Comparison of ENCODE assay signal across 8 cellular contexts in the genomic region with DNA sequence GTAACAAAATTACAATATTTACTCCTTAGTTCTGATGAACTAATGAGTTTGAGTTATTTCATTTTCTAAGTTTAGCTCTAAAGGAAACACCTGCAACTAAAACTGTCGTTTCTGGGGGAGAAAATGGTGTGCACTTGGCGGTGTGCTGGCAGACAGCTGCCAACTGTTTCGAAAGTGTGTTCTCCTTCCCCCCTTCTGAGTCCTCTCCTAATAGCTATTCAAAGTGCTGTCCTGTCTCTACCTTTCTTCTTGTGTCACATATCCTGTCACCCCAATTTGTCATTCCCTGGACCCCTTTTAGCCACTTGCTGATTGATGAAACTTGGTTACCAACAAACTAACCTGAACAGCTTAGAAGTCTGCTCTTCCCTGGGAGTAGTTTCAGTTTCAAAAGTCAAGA. TPM values are rescaled to one million over a fixed set of nuclear protein-coding genes. Genes with fewer than 3 reads are reported as not detected.
DNase-seq lines count a peak whose midpoint lies in the region; ATAC-seq and TF ChIP-seq lines count a peak whose summit lies in the region.

No MANE protein-coding gene starts in this region.

- H3K27ac Mint-ChIP-seq in activated T-helper 1 cell treated with anti-CD3 and anti-CD28 coated beads, Interleukin-12 subunit alpha, Interleukin-12 subunit beta, Interleukin-2, Interleukin-4 antibody, amounts not matched to agents 30 ng/mL and 10 ng/mL and 1 ng/mL, durations not matched to agents 14 hours and 24 hours and 36 hours: peak overlapping the region; percentile 92
- H3K27ac Mint-ChIP-seq in type B pancreatic cell: peak overlapping the region; percentile 12

- DNase-seq in heart left ventricle (no peak), right atrium auricular region (ENCODE audit: low spot score) (no peak), type B pancreatic cell (ENCODE audit: extremely low spot score, unreplicated experiment) (no peak), C1 segment of cervical spinal cord (lab: John Stamatoyannopoulos, UW) (no peak), coronary artery (ENCODE audit: low spot score) (no peak), G401 (ENCODE audit: low spot score) (no peak)
- no peak for DNase-seq in activated T-helper 1 cell treated with anti-CD3 and anti-CD28 coated beads, Interleukin-12 subunit alpha, Interleukin-12 subunit beta, Interleukin-2, Interleukin-4 antibody, amounts not matched to agents 30 ng/mL and 10 ng/mL and 1 ng/mL, durations not matched to agents 14 hours and 24 hours and 36 hours (ENCODE audit: low spot score)

- H3K4me3 ChIP-seq in heart left ventricle (peak overlapping the region in 8 of 12 donors; percentile 14 to 33 (median 26)), right atrium auricular region (peak overlapping the region in 1 of 2 donors; percentile 12), coronary artery (no peak overlapping the region)

- H3K27ac ChIP-seq in heart left ventricle: peak overlapping the region in 5 of 12 donors; percentile 14 to 52 (median 24)
- no peak overlapping the region for H3K27ac ChIP-seq in right atrium auricular region
- H3K27ac ChIP-seq in coronary artery: no peak overlapping the region

- H3K27me3 ChIP-seq in heart left ventricle: no peaks in the 10 kb centered on the region
- no peaks in the 10 kb centered on the region for H3K27me3 ChIP-seq in right atrium auricular region

- H3K36me3 ChIP-seq in heart left ventricle (no peaks in the 10 kb centered on the region), right atrium auricular region (no peaks in the 10 kb centered on the region)

- H3K4me1 ChIP-seq in heart left ventricle: peaks cover 0 to 28% (median 2%) of the 10 kb centered on the region in 12 donors
- H3K4me1 ChIP-seq in right atrium auricular region: peaks cover 0 to 4% of the 10 kb centered on the region in 2 donors

- intact Hi-C loops in heart left ventricle (cut with DNase I): loop anchor here in 1 of 10 donors (10.0 kb wide), 1 partner anchor 233 kb away; no protein-coding TSS in a partner anchor
- intact Hi-C loops in activated T-helper 1 cell treated with anti-CD3 and anti-CD28 coated beads, Interleukin-12 subunit alpha, Interleukin-12 subunit beta, Interleukin-2, Interleukin-4 antibody, amounts not matched to agents 30 ng/mL and 10 ng/mL and 1 ng/mL, durations not matched to agents 14 hours and 24 hours and 36 hours (cut with micrococcal nuclease): loop anchor here (2.0 to 10.0 kb wide), 2 partner anchors 277 to 937 kb away; partner anchors contain the start of genes BACH2 and PNRC1

- H3K9me3 ChIP-seq in heart left ventricle: no peaks in the 10 kb centered on the region
- H3K9me3 ChIP-seq in right atrium auricular region: no peaks in the 10 kb centered on the region

- H3K9me3 Mint-ChIP-seq in activated T-helper 1 cell treated with anti-CD3 and anti-CD28 coated beads, Interleukin-12 subunit alpha, Interleukin-12 subunit beta, Interleukin-2, Interleukin-4 antibody, amounts not matched to agents 30 ng/mL and 10 ng/mL and 1 ng/mL, durations not matched to agents 14 hours and 24 hours and 36 hours: no peaks in the 10 kb centered on the region
- H3K9me3 Mint-ChIP-seq in type B pancreatic cell: no peaks in the 10 kb centered on the region

- peak overlapping the region; percentile 85 for H3K4me3 Mint-ChIP-seq in activated T-helper 1 cell treated with anti-CD3 and anti-CD28 coated beads, Interleukin-12 subunit alpha, Interleukin-12 subunit beta, Interleukin-2, Interleukin-4 antibody, amounts not matched to agents 30 ng/mL and 10 ng/mL and 1 ng/mL, durations not matched to agents 14 hours and 24 hours and 36 hours
- H3K4me3 Mint-ChIP-seq in type B pancreatic cell: no peak overlapping the region

- ATAC-seq in heart left ventricle (no peak), HG03066 (IDR thresholded peaks at IDR 0.05; ENCODE audit: low read depth, unreplicated experiment) (peak; percentile 52)

- H3K36me3 Mint-ChIP-seq in activated T-helper 1 cell treated with anti-CD3 and anti-CD28 coated beads, Interleukin-12 subunit alpha, Interleukin-12 subunit beta, Interleukin-2, Interleukin-4 antibody, amounts not matched to agents 30 ng/mL and 10 ng/mL and 1 ng/mL, durations not matched to agents 14 hours and 24 hours and 36 hours (ENCODE audit: low read depth): no peaks in the 10 kb centered on the region
- H3K36me3 Mint-ChIP-seq in type B pancreatic cell: no peaks in the 10 kb centered on the region

- H3K4me1 Mint-ChIP-seq in activated T-helper 1 cell treated with anti-CD3 and anti-CD28 coated beads, Interleukin-12 subunit alpha, Interleukin-12 subunit beta, Interleukin-2, Interleukin-4 antibody, amounts not matched to agents 30 ng/mL and 10 ng/mL and 1 ng/mL, durations not matched to agents 14 hours and 24 hours and 36 hours (ENCODE audit: low read depth): peaks cover 71% of the 10 kb centered on the region
- peaks cover 11% of the 10 kb centered on the region for H3K4me1 Mint-ChIP-seq in type B pancreatic cell (ENCODE audit: unreplicated experiment)

- TF ChIP-seq CTCF in heart left ventricle (IDR thresholded peaks at IDR 0.05) (no peak), right atrium auricular region (IDR thresholded peaks at IDR 0.05) (no peak), type B pancreatic cell (conservative IDR thresholded peaks at IDR 0.05) (no peak), coronary artery (IDR thresholded peaks at IDR 0.05) (no peak)

- H3K27me3 Mint-ChIP-seq in activated T-helper 1 cell treated with anti-CD3 and anti-CD28 coated beads, Interleukin-12 subunit alpha, Interleukin-12 subunit beta, Interleukin-2, Interleukin-4 antibody, amounts not matched to agents 30 ng/mL and 10 ng/mL and 1 ng/mL, durations not matched to agents 14 hours and 24 hours and 36 hours (ENCODE audit: insufficient read depth): no peaks in the 10 kb centered on the region
- H3K27me3 Mint-ChIP-seq in type B pancreatic cell: no peaks in the 10 kb centered on the region

- no peak for TF ChIP-seq POLR2A in heart left ventricle (IDR thresholded peaks at IDR 0.05)

- 33 to 46% (median 44%) methylated on average over 3 of the region's 3 CpGs for WGBS in heart left ventricle, 4 donors

- in situ Hi-C loops in G401 (cut with HindIII; ENCODE audit: low sequenced_read_pairs): no loop called here

RNA-seq across cellular contexts. Expression of gene UBE2J1, which starts 4.9 kb away (rescaled TPM):
- total RNA-seq in heart left ventricle (10 to 100 TPM in 8 of 9 donors, 1 to 10 TPM in 1; 9.8 to 28.2 (median 15.2) TPM), right atrium auricular region (10 to 100 TPM; 13.8 to 15.6 TPM), type B pancreatic cell (ENCODE audit: low replicate concordance) (30.6 and 32.0 TPM in 2 replicates)
- 10 to 100 TPM in 1 of 2 donors, 1 to 10 TPM in 1; 8.9 to 18.1 TPM for polyA plus RNA-seq in heart left ventricle
- total RNA-seq in activated T-helper 1 cell treated with anti-CD3 and anti-CD28 coated beads, Interleukin-12 subunit alpha, Interleukin-12 subunit beta, Interleukin-2, Interleukin-4 antibody, amounts not matched to agents 30 ng/mL and 10 ng/mL and 1 ng/mL, durations not matched to agents 14 hours and 24 hours and 36 hours: 38.1 and 40.5 TPM in 2 replicates
- total RNA-seq in G401 (2014; rRNA removed; shearing (Covaris generic)): 43.8 and 60.2 TPM in 2 replicates

RNA-seq across cellular contexts. Expression of gene GABRR2, which starts 42.3 kb away (rescaled TPM):
- total RNA-seq in heart left ventricle (1 to 10 TPM in 1 of 9 donors, under 1 TPM in 8; 0.20 to 1.1 (median 0.31) TPM), right atrium auricular region (under 1 TPM; 0.33 to 0.35 TPM), type B pancreatic cell (ENCODE audit: low replicate concordance) (0.92 TPM in 1 of 2 replicates, not detected in the other)
- polyA plus RNA-seq in heart left ventricle: under 1 TPM; 0.30 to 0.46 TPM
- total RNA-seq in activated T-helper 1 cell treated with anti-CD3 and anti-CD28 coated beads, Interleukin-12 subunit alpha, Interleukin-12 subunit beta, Interleukin-2, Interleukin-4 antibody, amounts not matched to agents 30 ng/mL and 10 ng/mL and 1 ng/mL, durations not matched to agents 14 hours and 24 hours and 36 hours: 0.88 and 1.0 TPM in 2 replicates
- not detected in 2 replicates for total RNA-seq in G401 (2014; rRNA removed; shearing (Covaris generic))

RNA-seq across cellular contexts. Expression of gene RRAGD, which starts 54.7 kb away (rescaled TPM):
- total RNA-seq in heart left ventricle (100 to 1,000 TPM in 5 of 9 donors, 10 to 100 TPM in 4; 69.7 to 147 (median 102) TPM), right atrium auricular region (10 to 100 TPM; 56.4 to 98.0 TPM), type B pancreatic cell (ENCODE audit: low replicate concordance) (18.0 and 19.7 TPM in 2 replicates)
- 10 to 100 TPM; 25.8 to 40.8 TPM for polyA plus RNA-seq in heart left ventricle
- 7.8 and 10.1 TPM in 2 replicates for total RNA-seq in activated T-helper 1 cell treated with anti-CD3 and anti-CD28 coated beads, Interleukin-12 subunit alpha, Interleukin-12 subunit beta, Interleukin-2, Interleukin-4 antibody, amounts not matched to agents 30 ng/mL and 10 ng/mL and 1 ng/mL, durations not matched to agents 14 hours and 24 hours and 36 hours
- 11.3 and 18.4 TPM in 2 replicates for total RNA-seq in G401 (2014; rRNA removed; shearing (Covaris generic))
